25 cellular contexts compared by ENCODE assay signal in genomic region chr19:52110780-52111179, GRCh38.
"Had no signal": no experiment of that assay in that cellular context is flagged by ENCODE, and none has a peak within 500 bp of the region (broad histone marks: within the 10 kb centered on the region; RNA-seq: fewer than 3 reads in every experiment).

No MANE protein-coding gene starts in this region.

- H3K79me2 ChIP-seq: hepatocyte had no signal

- H3K4me3 ChIP-seq: colonic mucosa, esophagus muscularis mucosa, gastroesophageal sphincter, heart left ventricle, hepatocyte, ovary, psoas muscle, suprapubic skin, transverse colon, upper lobe of right lung, uterus had no signal

- H3K4me1 ChIP-seq: colonic mucosa, esophagus muscularis mucosa, foreskin keratinocyte, gastroesophageal sphincter, heart left ventricle, psoas muscle, suprapubic skin, transverse colon, upper lobe of right lung, uterus had no signal

- H3K27ac ChIP-seq: colonic mucosa, esophagus muscularis mucosa, foreskin keratinocyte, gastroesophageal sphincter, heart left ventricle, hepatocyte, ovary, psoas muscle, suprapubic skin, transverse colon, upper lobe of right lung, uterus had no signal

- H3K4me2 ChIP-seq: hepatocyte had no signal

- H3K36me3 ChIP-seq: uterus had no signal

- H3K27me3 ChIP-seq: colonic mucosa, esophagus muscularis mucosa, foreskin keratinocyte, gastroesophageal sphincter, heart left ventricle, hepatocyte, ovary, suprapubic skin, transverse colon, upper lobe of right lung, uterus had no signal

- DNase-seq: colonic mucosa; effector CD8-positive, alpha-beta T cell; endodermal cell; foreskin keratinocyte; heart left ventricle; kidney; mesendoderm; midbrain; natural killer cell; occipital lobe; ovary; posterior cingulate gyrus; psoas muscle; right cardiac atrium; small intestine; stimulated activated CD4-positive, alpha-beta T cell treated with anti-CD3 and anti-CD28 coated beads, Interleukin-15, amount 100 ng/mL, for 24 hours; stimulated activated CD4-positive, alpha-beta T cell treated with anti-CD3 and anti-CD28 coated beads, Interleukin-2, amount 100 ng/mL, for 48 hours; stimulated activated naive B cell treated with anti-CD40 and anti-IgM and Interleukin-4, amounts not matched to agents 10 μg/mL and 1 μg/mL and 100 μg/mL, for 72 hours; transverse colon; upper lobe of right lung; uterus had no signal

- H2AFZ ChIP-seq: hepatocyte had no signal
